ENCODE assay signal across 8 cellular contexts in genomic region chr1:7752512-7753417, GRCh38. TPM values are rescaled to one million over a fixed set of nuclear protein-coding genes. Genes with fewer than 3 reads are reported as not detected.
DNase-seq lines count a peak whose midpoint lies in the region; ATAC-seq, FAIRE-seq and TF ChIP-seq lines count a peak whose summit lies in the region.

No MANE protein-coding gene starts in this region.

- no peaks in the 10 kb centered on the region for H3K4me1 ChIP-seq in A549
- H3K4me1 ChIP-seq in lower lobe of right lung: peaks cover 18% of the 10 kb centered on the region

- DNase-seq in A549 (ENCODE audit: low read depth in 1 of 2, low spot score in 1 of 2) (peak; percentile 25 to 53), GM12891 (ENCODE audit: insufficient read length, low spot score) (no peak), NCI-H2171 treated with DMSO at 0.1 percent for 48 hours (lab: John Stamatoyannopoulos, UW) (peak; percentile 66), lower lobe of right lung (no peak)
- DNase-seq in activated CD4-positive, alpha-beta T cell treated with anti-CD3 and anti-CD28 coated beads for 36 hours: peak; percentile 69
- peak; percentile 15 for DNase-seq in effector CD8-positive, alpha-beta T cell (lab: John Stamatoyannopoulos, UW)
- peak; percentile 9 to 30 (median 26) for DNase-seq in stimulated activated CD4-positive, alpha-beta T cell treated with anti-CD3 and anti-CD28 coated beads, TNF-alpha, amount 100 ng/mL, for 24 hours (ENCODE audit: low read depth in 3 of 3)

- no peak overlapping the region for H3K27ac Mint-ChIP-seq in activated CD4-positive, alpha-beta T cell treated with anti-CD3 and anti-CD28 coated beads for 36 hours

- POLR2A ChIA-PET in A549 (lab: Yijun Ruan, JAX): interaction anchor here (0.6 to 1.8 kb wide), 3 partner anchors 72 to 85 kb away, joined by 3 to 6 read pairs (median 3); no protein-coding TSS in a partner anchor
- POLR2A ChIA-PET in activated CD4-positive, alpha-beta T cell treated with anti-CD3 and anti-CD28 coated beads for 36 hours (lab: Charles Lee): interaction anchor here (1.1 kb wide), 1 partner anchor 73 kb away, joined by 3 read pairs; no protein-coding TSS in a partner anchor

- H3K36me3 ChIP-seq in lower lobe of right lung: no peaks in the 10 kb centered on the region

- intact Hi-C loops in activated CD4-positive, alpha-beta T cell treated with anti-CD3 and anti-CD28 coated beads for 36 hours (cut with DNase I, micrococcal nuclease): loop anchor here (1.0 to 2.0 kb wide), 2 partner anchors 48 to 85 kb away; no protein-coding TSS in a partner anchor
- intact Hi-C loops in lower lobe of right lung (cut with DNase I): no loop called here

- peak; percentile 76 to 78; a peak in 5 of 6 replicates for ATAC-seq in A549
- peak; percentile 63 for ATAC-seq in activated CD4-positive, alpha-beta T cell treated with anti-CD3 and anti-CD28 coated beads for 36 hours
- ATAC-seq in lower lobe of right lung: peak; percentile 72 to 84
- ATAC-seq in HG03196 (IDR thresholded peaks at IDR 0.05; ENCODE audit: unreplicated experiment): no peak

- H3K4me1 Mint-ChIP-seq in activated CD4-positive, alpha-beta T cell treated with anti-CD3 and anti-CD28 coated beads for 36 hours: peaks cover 20% of the 10 kb centered on the region

- TF ChIP-seq RAD21 in A549 (conservative IDR thresholded peaks at IDR 0.05 in 1 of 2, IDR thresholded peaks at IDR 0.05 in 1 of 2): peak; percentile 76 to 82

- H3K27ac ChIP-seq in A549 (peak overlapping the region in 1 of 2 experiments; percentile 11; a peak in 1 of 6 replicates), lower lobe of right lung (no peak overlapping the region)

- H3K36me3 Mint-ChIP-seq in activated CD4-positive, alpha-beta T cell treated with anti-CD3 and anti-CD28 coated beads for 36 hours (ENCODE audit: low read depth): no peaks in the 10 kb centered on the region

- H3K4me2 ChIP-seq in A549: peak overlapping the region; percentile 73

- no peaks in the 10 kb centered on the region for H3K27me3 ChIP-seq in lower lobe of right lung (ENCODE audit: low read depth)

- H3K27me3 Mint-ChIP-seq in activated CD4-positive, alpha-beta T cell treated with anti-CD3 and anti-CD28 coated beads for 36 hours: peaks cover 8% of the 10 kb centered on the region

- no peaks in the 10 kb centered on the region for H3K9me3 Mint-ChIP-seq in activated CD4-positive, alpha-beta T cell treated with anti-CD3 and anti-CD28 coated beads for 36 hours (ENCODE audit: low read depth)

- FAIRE-seq in A549 (lab: Jason Lieb, UNC) (no peak), GM12891 (lab: Jason Lieb, UNC) (peak; percentile 82)

- 16% methylated on average over 18 of the region's 18 CpGs for WGBS in A549 (ENCODE audit: missing lambda C conversion rate)

- TF ChIP-seq POLR2A in A549 (IDR thresholded peaks at IDR 0.05; ENCODE audit: low read length) (no peak), GM12891 (IDR thresholded peaks at IDR 0.05; ENCODE audit: low read depth, low read length) (no peak)

- CTCF ChIA-PET in A549 (lab: Yijun Ruan, JAX): interaction anchor here (0.6 to 11.5 kb wide), 39 partner anchors 9 to 1033 kb away, joined by 3 to 410 read pairs (median 5); partner anchors contain the start of gene PER3
- CTCF ChIA-PET in activated CD4-positive, alpha-beta T cell treated with anti-CD3 and anti-CD28 coated beads for 36 hours (lab: Charles Lee): interaction anchor here (0.6 to 10.2 kb wide), 48 partner anchors 8 to 844 kb away, joined by 3 to 334 read pairs (median 4); no protein-coding TSS in a partner anchor

- TF ChIP-seq CTCF in A549 (IDR thresholded peaks at IDR 0.05) (peak; percentile 83), lower lobe of right lung (IDR thresholded peaks at IDR 0.05) (peak; percentile 77)

- H3K4me3 ChIP-seq in A549 (peak overlapping the region; percentile 35), lower lobe of right lung (peak overlapping the region; percentile 39)

- no peaks in the 10 kb centered on the region for H3K9me3 ChIP-seq in A549
- H3K9me3 ChIP-seq in lower lobe of right lung: no peaks in the 10 kb centered on the region

- TF ChIP-seq EP300 in A549 (IDR thresholded peaks at IDR 0.05): no peak

- H3K4me3 Mint-ChIP-seq in activated CD4-positive, alpha-beta T cell treated with anti-CD3 and anti-CD28 coated beads for 36 hours: peak overlapping the region; percentile 27

TF ChIP-seq in A549, 52 proteins besides CTCF, POLR2A, EP300 and RAD21:
- TF ChIP-seq SMC3 (IDR thresholded peaks at IDR 0.05): peak; percentile 89
- no peak for TF ChIP-seq RARB (CRISPR knock-in tag; IDR thresholded peaks at IDR 0.05)

TF ChIP-seq in GM12891, 5 proteins besides CTCF, POLR2A, EP300 and RAD21:
- TF ChIP-seq POU2F2 (IDR thresholded peaks at IDR 0.05; ENCODE audit: low read depth, low read length): no peak
- TF ChIP-seq SPI1 (IDR thresholded peaks at IDR 0.05; ENCODE audit: low read depth, low read length): no peak
- TF ChIP-seq TAF1 (IDR thresholded peaks at IDR 0.05; ENCODE audit: low read depth, low read length): no peak
- no peak for TF ChIP-seq PAX5 (IDR thresholded peaks at IDR 0.05; ENCODE audit: insufficient read depth, low read length, severe bottlenecking)
- no peak for TF ChIP-seq POLR2AphosphoS5 (IDR thresholded peaks at IDR 0.05; ENCODE audit: low read depth, low read length)
TF ChIP-seq in GM12891: peak in this region for 0.

RNA-seq across cellular contexts. Expression of gene VAMP3, which starts 18.3 kb away (rescaled TPM):
- polyA plus RNA-seq in A549 (2011; rRNA removed): 79.3 and 85.7 TPM in 2 replicates
- polyA plus RNA-seq in A549 (2012; cell fraction: cytosol; rRNA removed): 36.7 and 43.1 TPM in 2 replicates
- 9.7 and 17.7 TPM in 2 replicates for polyA plus RNA-seq in A549 (2012; cell fraction: nucleus; rRNA removed)
- 63.6 to 66.9 TPM (median 65.1 TPM) in 3 replicates for polyA plus RNA-seq in A549 (2017; fragmentation: RNase III; extraction: RNeasy Plus Mini Kit Qiagen cat#74134 plus additional on column Dnase treatment)
- polyA minus RNA-seq in A549 (2011; rRNA and poly(A)+ RNA removed): 29.8 and 32.9 TPM in 2 replicates
- polyA plus RNA-seq in GM12891 (2012; ENCODE audit: low read depth, missing spikeins): 8.1 TPM
- 10 to 100 TPM; 16.8 to 17.4 TPM for total RNA-seq in activated CD4-positive, alpha-beta T cell treated with anti-CD3 and anti-CD28 coated beads for 36 hours
- total RNA-seq in lower lobe of right lung: 135 TPM

RNA-seq across cellular contexts. Expression of gene PER3, which starts 31.3 kb away (rescaled TPM):
- 3.7 and 3.9 TPM in 2 replicates for polyA plus RNA-seq in A549 (2011; rRNA removed)
- 1.5 TPM in 2 replicates for polyA plus RNA-seq in A549 (2012; cell fraction: cytosol; rRNA removed)
- 1.9 and 2.3 TPM in 2 replicates for polyA plus RNA-seq in A549 (2012; cell fraction: nucleus; rRNA removed)
- 1.3 to 1.9 TPM (median 1.6 TPM) in 3 replicates for polyA plus RNA-seq in A549 (2017; fragmentation: RNase III; extraction: RNeasy Plus Mini Kit Qiagen cat#74134 plus additional on column Dnase treatment)
- polyA minus RNA-seq in A549 (2011; rRNA and poly(A)+ RNA removed): 3.6 and 5.0 TPM in 2 replicates
- 3.1 TPM for polyA plus RNA-seq in GM12891 (2012; ENCODE audit: low read depth, missing spikeins)
- total RNA-seq in activated CD4-positive, alpha-beta T cell treated with anti-CD3 and anti-CD28 coated beads for 36 hours: 1 to 10 TPM; 2.3 to 2.5 TPM
- 35.6 TPM for total RNA-seq in lower lobe of right lung

Comparison
In these comparisons a context has a peak if more than half of its experiments do, and no peak if none do; other contexts are left out.
1. DNase-seq: peak in A549 (2 of 2), NCI-H2171 treated with DMSO at 0.1 percent for 48 hours (single experiment), activated CD4-positive, alpha-beta T cell treated with anti-CD3 and anti-CD28 coated beads for 36 hours (single experiment), effector CD8-positive, alpha-beta T cell (single experiment) and stimulated activated CD4-positive, alpha-beta T cell treated with anti-CD3 and anti-CD28 coated beads, TNF-alpha, amount 100 ng/mL, for 24 hours (3 of 3); none in GM12891 (single experiment) and lower lobe of right lung (single experiment).
2. RNA of gene PER3, which starts 31.3 kb away (total RNA-seq): 35.6 TPM in lower lobe of right lung (single experiment); 2.3 to 2.5 TPM in activated CD4-positive, alpha-beta T cell treated with anti-CD3 and anti-CD28 coated beads for 36 hours; every median in the first group is over 10 times any median in the second.